In the genomic region with DNA sequence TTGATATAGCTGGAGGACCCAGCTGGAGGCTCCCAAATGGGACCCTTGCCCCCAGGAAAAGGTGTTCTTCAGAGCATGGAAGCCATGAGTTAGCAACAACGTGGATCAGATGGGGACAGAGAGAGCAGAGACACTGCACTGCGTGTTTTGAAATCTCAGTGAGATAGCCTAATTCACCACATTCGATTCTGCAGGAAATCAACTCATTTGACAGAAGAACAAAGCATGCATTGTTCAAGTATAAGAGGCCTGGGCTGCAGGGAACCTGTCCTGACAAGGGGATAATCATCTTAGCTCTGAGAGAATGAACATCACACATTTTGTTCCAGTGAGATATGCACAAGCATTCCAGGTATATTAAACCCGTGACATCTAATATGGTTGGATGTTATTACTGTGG, we compare ENCODE assay signal across 30 cellular contexts.
"Had no signal": no experiment of that assay in that cellular context is flagged by ENCODE, and none has a peak within 500 bp of the region (broad histone marks: within the 10 kb centered on the region; RNA-seq: fewer than 3 reads in every experiment).

No MANE protein-coding gene starts in this region.

- H3K27me3 ChIP-seq: adrenal gland, body of pancreas, gastrocnemius medialis, left lung, right atrium auricular region, thyroid gland, upper lobe of right lung had no signal

- DNase-seq: activated CD4-positive, alpha-beta memory T cell treated with anti-CD3 and anti-CD28 coated beads for 36 hours; activated CD4-positive, alpha-beta T cell treated with anti-CD3 and anti-CD28 coated beads for 48 hours; activated CD8-positive, alpha-beta memory T cell treated with anti-CD3 and anti-CD28 coated beads, Interleukin-2, amount 50 U/mL, for 4 hours; activated effector memory CD4-positive, alpha-beta T cell treated with anti-CD3 and anti-CD28 coated beads, Interleukin-2, amount 50 U/mL, for 16 hours; activated naive CD4-positive, alpha-beta T cell treated with anti-CD3 and anti-CD28 coated beads for 36 hours; activated naive CD8-positive, alpha-beta T cell treated with anti-CD3 and anti-CD28 coated beads for 36 hours; activated T-cell treated with anti-CD3 and anti-CD28 coated beads, Interleukin-2, amount 50 U/mL, for 1 hour; aorta; body of pancreas; dorsolateral prefrontal cortex; effector memory CD4-positive, alpha-beta T cell; gastrocnemius medialis; glutamatergic neuron; left lung; lower lobe of right lung; naive B cell; nephron progenitor cell; occipital lobe; stimulated activated CD4-positive, alpha-beta T cell treated with anti-CD3 and anti-CD28 coated beads, Interleukin-15, amount 100 ng/mL, for 24 hours; stimulated activated CD4-positive, alpha-beta T cell treated with anti-CD3 and anti-CD28 coated beads, Interleukin-2, amount 100 ng/mL, for 24 hours; stimulated activated naive B cell treated with anti-CD40 and anti-IgM and Interleukin-4, amounts not matched to agents 10 μg/mL and 1 μg/mL and 100 μg/mL, for 72 hours; stomach; T-helper 9 cell; upper lobe of right lung had no signal

- H3K36me3 Mint-ChIP-seq: activated CD4-positive, alpha-beta memory T cell treated with anti-CD3 and anti-CD28 coated beads for 36 hours; activated naive CD8-positive, alpha-beta T cell treated with anti-CD3 and anti-CD28 coated beads for 36 hours; naive B cell; stimulated activated naive B cell treated with anti-CD40 and anti-IgM and Interleukin-4, amounts not matched to agents 10 μg/mL and 1 μg/mL and 100 μg/mL, for 72 hours had no signal

- H3K27ac Mint-ChIP-seq: activated CD4-positive, alpha-beta memory T cell treated with anti-CD3 and anti-CD28 coated beads for 36 hours; activated naive CD4-positive, alpha-beta T cell treated with anti-CD3 and anti-CD28 coated beads for 36 hours; activated naive CD8-positive, alpha-beta T cell treated with anti-CD3 and anti-CD28 coated beads for 36 hours; activated T-helper 1 cell treated with anti-CD3 and anti-CD28 coated beads, Interleukin-12 subunit alpha, Interleukin-12 subunit beta, Interleukin-2, Interleukin-4 antibody, amounts not matched to agents 30 ng/mL and 10 ng/mL and 1 ng/mL, durations not matched to agents 14 hours and 24 hours and 36 hours; naive B cell; nephron progenitor cell; stimulated activated naive B cell treated with anti-CD40 and anti-IgM and Interleukin-4, amounts not matched to agents 10 μg/mL and 1 μg/mL and 100 μg/mL, for 72 hours had no signal

- H3K36me3 ChIP-seq: adrenal gland, gastrocnemius medialis, left lung, lower lobe of right lung, right atrium auricular region, stomach, thyroid gland, upper lobe of right lung had no signal

- H3K4me3 ChIP-seq: adrenal gland, body of pancreas, coronary artery, dorsolateral prefrontal cortex, gastrocnemius medialis, left lung, lower lobe of right lung, right atrium auricular region, stomach, thyroid gland, upper lobe of right lung had no signal

- H3K9me3 ChIP-seq: adrenal gland, body of pancreas, gastrocnemius medialis, left lung, lower lobe of right lung, right atrium auricular region, stomach, thyroid gland, upper lobe of right lung had no signal

- H3K4me1 ChIP-seq: adrenal gland, body of pancreas, gastrocnemius medialis, left lung, lower lobe of right lung, right atrium auricular region, stomach, upper lobe of right lung had no signal

- H3K4me3 Mint-ChIP-seq: activated CD4-positive, alpha-beta memory T cell treated with anti-CD3 and anti-CD28 coated beads for 36 hours; activated naive CD4-positive, alpha-beta T cell treated with anti-CD3 and anti-CD28 coated beads for 36 hours; activated naive CD8-positive, alpha-beta T cell treated with anti-CD3 and anti-CD28 coated beads for 36 hours; activated T-helper 1 cell treated with anti-CD3 and anti-CD28 coated beads, Interleukin-12 subunit alpha, Interleukin-12 subunit beta, Interleukin-2, Interleukin-4 antibody, amounts not matched to agents 30 ng/mL and 10 ng/mL and 1 ng/mL, durations not matched to agents 14 hours and 24 hours and 36 hours; naive B cell; nephron progenitor cell; stimulated activated naive B cell treated with anti-CD40 and anti-IgM and Interleukin-4, amounts not matched to agents 10 μg/mL and 1 μg/mL and 100 μg/mL, for 72 hours had no signal

- H3K4me1 Mint-ChIP-seq: naive B cell; nephron progenitor cell; stimulated activated naive B cell treated with anti-CD40 and anti-IgM and Interleukin-4, amounts not matched to agents 10 μg/mL and 1 μg/mL and 100 μg/mL, for 72 hours had no signal

- H3K9me3 Mint-ChIP-seq: activated naive CD4-positive, alpha-beta T cell treated with anti-CD3 and anti-CD28 coated beads for 36 hours; activated T-helper 1 cell treated with anti-CD3 and anti-CD28 coated beads, Interleukin-12 subunit alpha, Interleukin-12 subunit beta, Interleukin-2, Interleukin-4 antibody, amounts not matched to agents 30 ng/mL and 10 ng/mL and 1 ng/mL, durations not matched to agents 14 hours and 24 hours and 36 hours had no signal

- H3K27ac ChIP-seq: adrenal gland, body of pancreas, coronary artery, dorsolateral prefrontal cortex, gastrocnemius medialis, left lung, lower lobe of right lung, right atrium auricular region, stomach, thyroid gland, upper lobe of right lung, VCaP had no signal
